Comparison of ENCODE assay signal across 4 cellular contexts in genomic region chr7:115557296-115557695, GRCh38.
DNase-seq lines count a peak whose midpoint lies in the region; ATAC-seq, FAIRE-seq and TF ChIP-seq lines count a peak whose summit lies in the region.
"Not testable (repeated sequence)": the region's sequence is repeated elsewhere in the genome, so short reads cannot be mapped to it uniquely, and the experiment has no call there.

No MANE protein-coding gene starts in this region.

- not testable (repeated sequence) for H3K4me1 Mint-ChIP-seq in activated T-helper 2 cell treated with anti-CD3 and anti-CD28 coated beads, Interferon-gamma antibody, Interleukin-2, Interleukin-4, amounts not matched to agents 10 μg/mL and 5 μg/mL and 100 μg/mL, durations not matched to agents 14 hours and 24 hours and 36 hours (ENCODE audit: low read depth); stimulated activated naive CD8-positive, alpha-beta T cell treated with anti-CD3 and anti-CD28 coated beads, Interleukin-15, Interleukin-2, amounts not matched to agents 100 ng/mL and 50 ng/mL, for 24 hours (ENCODE audit: low read depth)

- not testable (repeated sequence) for H3K4me2 ChIP-seq in K562 (ENCODE audit: insufficient read depth, low read length)

- 6% methylated on average over 2 of the region's 2 CpGs for WGBS in K562 (ENCODE audit: insufficient coverage, low coverage, missing lambda C conversion rate)

- not testable (repeated sequence) for TF ChIP-seq CTCF in HEK293 (tag by site-specific recombination; IDR thresholded peaks at IDR 0.05); K562 (IDR thresholded peaks at IDR 0.05 in 2 of 3, conservative IDR thresholded peaks at IDR 0.05 in 1 of 3; ENCODE audit: insufficient read depth in 2 of 3, low read depth in 1 of 3, low read length in 3 of 3)

- H3K9me3 ChIP-seq in HEK293 (ENCODE audit: control insufficient read depth, insufficient read depth, low read depth, low read length); K562 (replicated peaks; ENCODE audit: control insufficient read depth, insufficient read depth, low read depth, low read length): not testable (repeated sequence)

- not testable (repeated sequence) for H3K4me3 ChIP-seq in HEK293 (ENCODE audit: low read depth, low read length); K562

- H3K36me3 Mint-ChIP-seq in activated T-helper 2 cell treated with anti-CD3 and anti-CD28 coated beads, Interferon-gamma antibody, Interleukin-2, Interleukin-4, amounts not matched to agents 10 μg/mL and 5 μg/mL and 100 μg/mL, durations not matched to agents 14 hours and 24 hours and 36 hours (ENCODE audit: low read depth); stimulated activated naive CD8-positive, alpha-beta T cell treated with anti-CD3 and anti-CD28 coated beads, Interleukin-15, Interleukin-2, amounts not matched to agents 100 ng/mL and 50 ng/mL, for 24 hours (ENCODE audit: low read depth): not testable (repeated sequence)

- not testable (repeated sequence) for H3K9me3 Mint-ChIP-seq in activated T-helper 2 cell treated with anti-CD3 and anti-CD28 coated beads, Interferon-gamma antibody, Interleukin-2, Interleukin-4, amounts not matched to agents 10 μg/mL and 5 μg/mL and 100 μg/mL, durations not matched to agents 14 hours and 24 hours and 36 hours; stimulated activated naive CD8-positive, alpha-beta T cell treated with anti-CD3 and anti-CD28 coated beads, Interleukin-15, Interleukin-2, amounts not matched to agents 100 ng/mL and 50 ng/mL, for 24 hours

- intact Hi-C loops in activated T-helper 2 cell treated with anti-CD3 and anti-CD28 coated beads, Interferon-gamma antibody, Interleukin-2, Interleukin-4, amounts not matched to agents 10 μg/mL and 5 μg/mL and 100 μg/mL, durations not matched to agents 14 hours and 24 hours and 36 hours (cut with micrococcal nuclease); K562 (cut with micrococcal nuclease): not testable (repeated sequence)

- H3K9ac ChIP-seq in K562 (ENCODE audit: insufficient read depth in 1 of 2, low read depth in 2 of 2, low read length in 2 of 2): not testable (repeated sequence)

- FAIRE-seq in K562 (lab: Jason Lieb, UNC): not testable (repeated sequence)

- H3K27me3 Mint-ChIP-seq in activated T-helper 2 cell treated with anti-CD3 and anti-CD28 coated beads, Interferon-gamma antibody, Interleukin-2, Interleukin-4, amounts not matched to agents 10 μg/mL and 5 μg/mL and 100 μg/mL, durations not matched to agents 14 hours and 24 hours and 36 hours (ENCODE audit: low read depth); stimulated activated naive CD8-positive, alpha-beta T cell treated with anti-CD3 and anti-CD28 coated beads, Interleukin-15, Interleukin-2, amounts not matched to agents 100 ng/mL and 50 ng/mL, for 24 hours: not testable (repeated sequence)

- BruUV-seq in K562 (replicated peaks; lab: Mats Ljungman, UMichigan): not testable (repeated sequence)

- H2AFZ ChIP-seq in K562 (ENCODE audit: low read depth, low read length): not testable (repeated sequence)

- in situ Hi-C loops in K562 (cut with MboI): not testable (repeated sequence)

- H3K27ac ChIP-seq in HEK293 (ENCODE audit: extremely low read depth, low read depth, low read length); K562 (ENCODE audit: extremely low read depth, low read depth, low read length): not testable (repeated sequence)

- not testable (repeated sequence) for H3K27me3 ChIP-seq in K562 (ENCODE audit: control insufficient read depth in 2 of 2, insufficient read depth in 2 of 2, low read length in 2 of 2)

- TF ChIP-seq POLR2A in K562 (conservative IDR thresholded peaks at IDR 0.05): not testable (repeated sequence)

- H4K20me1 ChIP-seq in K562 (replicated peaks; ENCODE audit: control insufficient read depth, insufficient read depth, low read length): not testable (repeated sequence)

- H3K36me3 ChIP-seq in HEK293 (ENCODE audit: control insufficient read depth in 2 of 2, insufficient read depth in 1 of 2, low read length in 2 of 2); K562 (ENCODE audit: control insufficient read depth, insufficient read depth, low read length): not testable (repeated sequence)

- TF ChIP-seq EP300 in K562 (IDR thresholded peaks at IDR 0.05; ENCODE audit: low read length): not testable (repeated sequence)

- POLR2A ChIA-PET in HEK293 (lab: Yijun Ruan, JAX): not testable (repeated sequence)
- POLR2A ChIA-PET in K562 (lab: Yijun Ruan, JAX): interaction anchor here (0.6 kb wide), 1 partner anchor 1384 kb away, joined by 3 read pairs; no protein-coding TSS in a partner anchor

- not testable (repeated sequence) for H3K4me3 Mint-ChIP-seq in activated T-helper 2 cell treated with anti-CD3 and anti-CD28 coated beads, Interferon-gamma antibody, Interleukin-2, Interleukin-4, amounts not matched to agents 10 μg/mL and 5 μg/mL and 100 μg/mL, durations not matched to agents 14 hours and 24 hours and 36 hours (ENCODE audit: low read depth); stimulated activated naive CD8-positive, alpha-beta T cell treated with anti-CD3 and anti-CD28 coated beads, Interleukin-15, Interleukin-2, amounts not matched to agents 100 ng/mL and 50 ng/mL, for 24 hours

- H3K4me1 ChIP-seq in HEK293 (ENCODE audit: control insufficient read depth, insufficient read depth, low read length); K562 (replicated peaks in 1 of 2; ENCODE audit: control insufficient read depth in 2 of 2, insufficient read depth in 2 of 2, low read length in 2 of 2): not testable (repeated sequence)

- ATAC-seq in K562: not testable (repeated sequence)

- peak overlapping the region; percentile 16 for H3K27ac Mint-ChIP-seq in activated T-helper 2 cell treated with anti-CD3 and anti-CD28 coated beads, Interferon-gamma antibody, Interleukin-2, Interleukin-4, amounts not matched to agents 10 μg/mL and 5 μg/mL and 100 μg/mL, durations not matched to agents 14 hours and 24 hours and 36 hours
- H3K27ac Mint-ChIP-seq in stimulated activated naive CD8-positive, alpha-beta T cell treated with anti-CD3 and anti-CD28 coated beads, Interleukin-15, Interleukin-2, amounts not matched to agents 100 ng/mL and 50 ng/mL, for 24 hours: peak overlapping the region; percentile 45

- CTCF ChIA-PET in HEK293 (lab: Yijun Ruan, JAX): interaction anchor here (0.7 kb wide), 1 partner anchor 117 kb away, joined by 3 read pairs; no protein-coding TSS in a partner anchor
- CTCF ChIA-PET in K562 (lab: Yijun Ruan, JAX; ENCODE audit: low intra/inter-chr PET ratio): not testable (repeated sequence)

- not testable (repeated sequence) for DNase-seq in activated T-helper 2 cell treated with anti-CD3 and anti-CD28 coated beads, Interferon-gamma antibody, Interleukin-2, Interleukin-4, amounts not matched to agents 10 μg/mL and 5 μg/mL and 100 μg/mL, durations not matched to agents 14 hours and 24 hours and 36 hours (ENCODE audit: low spot score); K562 (ENCODE audit: extremely low read depth in 1 of 4, low spot score in 3 of 4)

- H3K9me1 ChIP-seq in K562 (ENCODE audit: control insufficient read depth, insufficient read depth, low read length): not testable (repeated sequence)

- not testable (repeated sequence) for H3K79me2 ChIP-seq in K562 (ENCODE audit: control insufficient read depth, insufficient read depth, low read length)

- TF ChIP-seq RAD21 in K562 (CRISPR knock-in tag; conservative IDR thresholded peaks at IDR 0.05 in 1 of 2, IDR thresholded peaks at IDR 0.05 in 1 of 2): not testable (repeated sequence)

TF ChIP-seq in K562, 482 proteins besides CTCF, POLR2A, EP300 and RAD21:
- peak; percentile 56 for TF ChIP-seq ZNF146 (CRISPR knock-in tag; IDR thresholded peaks at IDR 0.05; ENCODE audit: unreplicated experiment)
